In genomic region chr12:49088932-49089330, GRCh38 we compare ENCODE assay signal across 1 cellular context.
TF ChIP-seq lines count a peak whose summit lies in the region.

No MANE protein-coding gene starts in this region.

TF ChIP-seq in SK-N-SH, 30 proteins besides CTCF, POLR2A, EP300 and RAD21:
- TF ChIP-seq RCOR1 (IDR thresholded peaks at IDR 0.05; ENCODE audit: low read length) (no peak), IRF3 (IDR thresholded peaks at IDR 0.05; ENCODE audit: low read depth, low read length) (no peak), POLR2AphosphoS5 (IDR thresholded peaks at IDR 0.05; ENCODE audit: low read depth, low read length) (no peak), REST (IDR thresholded peaks at IDR 0.05; ENCODE audit: low read depth, low read length) (no peak), FOXM1 (IDR thresholded peaks at IDR 0.05; ENCODE audit: low read depth) (no peak), YY1 (IDR thresholded peaks at IDR 0.05; ENCODE audit: low read depth) (no peak), MEF2A (IDR thresholded peaks at IDR 0.05; ENCODE audit: borderline replicate concordance, low read depth) (no peak)
